ENCODE assay signal across 14 cellular contexts in the genomic region with DNA sequence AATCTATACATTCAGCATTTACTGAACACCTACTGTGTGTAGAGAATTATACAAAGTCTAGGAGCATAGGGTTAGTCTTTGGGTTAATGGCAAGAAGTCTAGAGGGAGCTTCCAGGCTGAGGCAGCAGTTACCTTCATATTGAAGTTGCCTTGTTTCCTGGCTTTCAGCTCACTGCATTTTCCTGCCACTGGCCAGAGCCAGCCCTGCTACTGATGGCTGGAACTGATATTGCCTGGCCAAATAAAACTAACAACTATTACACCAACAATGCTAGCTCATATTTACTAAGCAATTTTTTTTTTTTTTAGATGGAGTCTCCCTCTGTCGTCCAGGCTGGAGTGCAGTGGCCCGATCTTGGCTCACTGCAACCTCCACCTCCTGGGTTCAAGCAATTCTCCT.
DNase-seq lines count a peak whose midpoint lies in the region; ATAC-seq and TF ChIP-seq lines count a peak whose summit lies in the region.
"Had no signal": no experiment of that assay in that cellular context is flagged by ENCODE, and none has a peak within 500 bp of the region (broad histone marks: within the 10 kb centered on the region; RNA-seq: fewer than 3 reads in every experiment).

No MANE protein-coding gene starts in this region.

- peak overlapping the region; percentile 90 for H3K27ac ChIP-seq in CD4-positive, CD25-positive, alpha-beta regulatory T cell (ENCODE audit: insufficient read depth, low read length, poor library complexity, severe bottlenecking)
- no peak overlapping the region for H3K27ac ChIP-seq in caudate nucleus (ENCODE audit: low read depth, low read length)
- H3K27ac ChIP-seq: PC-9 had no signal

- peak overlapping the region; percentile 14 for H3K4me3 ChIP-seq in CD4-positive, CD25-positive, alpha-beta regulatory T cell (ENCODE audit: low read depth, low read length)
- H3K4me3 ChIP-seq in Loucy (ENCODE audit: low read length, poor library complexity, severe bottlenecking), result no peak overlapping the region
- H3K4me3 ChIP-seq: PC-9 had no signal

- peaks cover 8% of the 10 kb centered on the region for H3F3A ChIP-seq in Loucy (ENCODE audit: low read depth)

- H3K9me3 ChIP-seq in CD4-positive, CD25-positive, alpha-beta regulatory T cell (ENCODE audit: control insufficient read depth in 2 of 2, low read length in 2 of 2), result no peaks in the 10 kb centered on the region
- no peaks in the 10 kb centered on the region for H3K9me3 ChIP-seq in Loucy (ENCODE audit: insufficient read depth, low read depth, low read length)

- no peaks in the 10 kb centered on the region for H3K79me2 ChIP-seq in Loucy (ENCODE audit: insufficient read depth, low read length)

- no peaks in the 10 kb centered on the region for H4K20me1 ChIP-seq in Loucy (ENCODE audit: insufficient read depth, low read length, poor library complexity, severe bottlenecking)

- H3K4me1 ChIP-seq in CD4-positive, CD25-positive, alpha-beta regulatory T cell (ENCODE audit: control insufficient read depth, insufficient read depth, low read length, poor library complexity, severe bottlenecking), result peaks cover 96% of the 10 kb centered on the region
- peaks cover 44% of the 10 kb centered on the region for H3K4me1 ChIP-seq in Loucy (ENCODE audit: insufficient read depth, low read length, poor library complexity, severe bottlenecking)

- DNase-seq in SIG-M5 treated with dmso at 0.1 percent for 504 hours (lab: John Stamatoyannopoulos, UW; ENCODE audit: unreplicated experiment), result peak; percentile 12
- no peak for DNase-seq in SIG-M5 (lab: John Stamatoyannopoulos, UW)
- DNase-seq in CD4-positive, CD25-positive, alpha-beta regulatory T cell, result no peak
- peak; percentile 24 for DNase-seq in dermis blood vessel endothelial cell
- DNase-seq in GF-D8 (lab: John Stamatoyannopoulos, UW), result no peak
- DNase-seq in caudate nucleus (lab: John Stamatoyannopoulos, UW), result no peak
- DNase-seq in T1000 (lab: John Stamatoyannopoulos, UW), result no peak
- DNase-seq: HCEC 1CT, NCI-H1048, NCI-H146, NCI-H2081, NCI-H748 treated with DMSO at 0.1 percent for 48 hours, PC-9 had no signal

- no peak for TF ChIP-seq CTCF in Loucy (conservative IDR thresholded peaks at IDR 0.05; ENCODE audit: low read length)

- no peaks in the 10 kb centered on the region for H3K27me3 ChIP-seq in CD4-positive, CD25-positive, alpha-beta regulatory T cell (ENCODE audit: control insufficient read depth, insufficient read depth, low read length)
- no peaks in the 10 kb centered on the region for H3K27me3 ChIP-seq in Loucy (ENCODE audit: insufficient read depth, low read length, poor library complexity, severe bottlenecking)

- peaks cover 0 to 4% (median 0%) of the 10 kb centered on the region in 7 donors for H3K9me3 Mint-ChIP-seq in CD4-positive, CD25-positive, alpha-beta regulatory T cell

- no peak overlapping the region for H3K4me2 ChIP-seq in Loucy (ENCODE audit: low read depth, low read length, poor library complexity, severe bottlenecking)
- H3K4me2 ChIP-seq: PC-9 had no signal

- ATAC-seq in CD4-positive, CD25-positive, alpha-beta regulatory T cell (ENCODE audit: low read depth in 2 of 2), result no peak

- H3K4me3 Mint-ChIP-seq in CD4-positive, CD25-positive, alpha-beta regulatory T cell, result peak overlapping the region in 2 of 4 donors; percentile 9 to 39

- H3K27ac Mint-ChIP-seq in CD4-positive, CD25-positive, alpha-beta regulatory T cell, result peak overlapping the region; percentile 77 to 96 (median 84)

- H3K27me3 Mint-ChIP-seq in CD4-positive, CD25-positive, alpha-beta regulatory T cell, result no peaks in the 10 kb centered on the region

- peak overlapping the region; percentile 57 for H2AFZ ChIP-seq in Loucy (ENCODE audit: low read length)
- H2AFZ ChIP-seq: PC-9 had no signal

- H3K9me2 ChIP-seq in Loucy (replicated peaks; ENCODE audit: low read depth, low read length), result no peaks in the 10 kb centered on the region

- no peaks in the 10 kb centered on the region for H3K36me3 ChIP-seq in CD4-positive, CD25-positive, alpha-beta regulatory T cell (ENCODE audit: control insufficient read depth, insufficient read depth, low read length)
- H3K36me3 ChIP-seq in Loucy (ENCODE audit: insufficient read depth, low read length), result no peaks in the 10 kb centered on the region

- H3K36me3 Mint-ChIP-seq in CD4-positive, CD25-positive, alpha-beta regulatory T cell, result no peaks in the 10 kb centered on the region

- H3K4me1 Mint-ChIP-seq in CD4-positive, CD25-positive, alpha-beta regulatory T cell, result peaks cover 33 to 96% (median 82%) of the 10 kb centered on the region in 4 donors

- H3K9ac ChIP-seq in Loucy (ENCODE audit: low read depth, low read length, poor library complexity, severe bottlenecking), result no peak overlapping the region

Comparison
In these comparisons a context has a peak if more than half of its experiments do, and no peak if none do; other contexts are left out.
1. DNase-seq: peak in SIG-M5 treated with dmso at 0.1 percent for 504 hours (single experiment) and dermis blood vessel endothelial cell (single experiment); none in SIG-M5 (single experiment), CD4-positive, CD25-positive, alpha-beta regulatory T cell (0 of 3), GF-D8 (single experiment), caudate nucleus (0 of 61) and T1000 (single experiment).